In genomic region chr12:124267205-124267778, GRCh38 we compare ENCODE assay signal across 40 cellular contexts. TPM values are rescaled to one million over a fixed set of nuclear protein-coding genes. Genes with fewer than 3 reads are reported as not detected.
"Had no signal": no experiment of that assay in that cellular context is flagged by ENCODE, and none has a peak within 500 bp of the region (broad histone marks: within the 10 kb centered on the region; RNA-seq: fewer than 3 reads in every experiment).

No MANE protein-coding gene starts in this region.

- H3K4me1 Mint-ChIP-seq: activated naive CD4-positive, alpha-beta T cell treated with anti-CD3 and anti-CD28 coated beads, Interleukin-2, amount 10 ng/mL, durations not matched to agents 7 days and 5 days; activated naive CD4-positive, alpha-beta T cell treated with anti-CD3 and anti-CD28 coated beads, Interleukin-2, amount 50 U/mL, for 24 hours; activated naive CD8-positive, alpha-beta T cell treated with anti-CD3 and anti-CD28 coated beads for 36 hours; activated naive CD8-positive, alpha-beta T cell treated with anti-CD3 and anti-CD28 coated beads, Interleukin-2, amount 10 ng/mL, durations not matched to agents 7 days and 5 days; activated naive CD8-positive, alpha-beta T cell treated with anti-CD3 and anti-CD28 coated beads, Interleukin-2, amount 50 U/mL, for 24 hours; activated T-helper 17 cell treated with anti-CD3 and anti-CD28 coated beads, Interleukin-2, amount 50 U/mL, for 72 hours; brain; central memory CD8-positive, alpha-beta T cell had no signal

- H3K27me3 ChIP-seq: adrenal gland, ascending aorta, body of pancreas, brain microvascular endothelial cell, breast epithelium, cardiac muscle cell had no signal

- H3K36me3 Mint-ChIP-seq: activated naive CD4-positive, alpha-beta T cell treated with anti-CD3 and anti-CD28 coated beads, Interleukin-2, amount 10 ng/mL, durations not matched to agents 7 days and 5 days; activated naive CD4-positive, alpha-beta T cell treated with anti-CD3 and anti-CD28 coated beads, Interleukin-2, amount 50 U/mL, for 24 hours; activated naive CD4-positive, alpha-beta T cell treated with anti-CD3 and anti-CD28 coated beads, Interleukin-2, amount 50 U/mL, for 72 hours; activated naive CD8-positive, alpha-beta T cell; activated naive CD8-positive, alpha-beta T cell treated with anti-CD3 and anti-CD28 coated beads for 36 hours; activated naive CD8-positive, alpha-beta T cell treated with anti-CD3 and anti-CD28 coated beads, Interleukin-2, amount 10 ng/mL, durations not matched to agents 7 days and 5 days; brain had no signal

- FAIRE-seq: astrocyte, bronchial epithelial cell had no signal

- H3K27me3 Mint-ChIP-seq: brain had no signal

- H3K27ac Mint-ChIP-seq: activated naive CD4-positive, alpha-beta T cell treated with anti-CD3 and anti-CD28 coated beads for 36 hours; activated naive CD4-positive, alpha-beta T cell treated with anti-CD3 and anti-CD28 coated beads, Interleukin-2, amount 10 ng/mL, durations not matched to agents 7 days and 5 days; activated naive CD4-positive, alpha-beta T cell treated with anti-CD3 and anti-CD28 coated beads, Interleukin-2, amount 50 U/mL, for 24 hours; activated naive CD4-positive, alpha-beta T cell treated with anti-CD3 and anti-CD28 coated beads, Interleukin-2, amount 50 U/mL, for 72 hours; activated naive CD8-positive, alpha-beta T cell; activated naive CD8-positive, alpha-beta T cell treated with anti-CD3 and anti-CD28 coated beads for 36 hours; activated naive CD8-positive, alpha-beta T cell treated with anti-CD3 and anti-CD28 coated beads, Interleukin-2, amount 10 ng/mL, durations not matched to agents 7 days and 5 days; activated naive CD8-positive, alpha-beta T cell treated with anti-CD3 and anti-CD28 coated beads, Interleukin-2, amount 50 U/mL, for 24 hours; activated T-cell treated with anti-CD3 and anti-CD28 coated beads, Interleukin-2, amount 50 U/mL, for 24 hours; activated T-cell treated with anti-CD3 and anti-CD28 coated beads, Interleukin-2, amount 50 U/mL, for 72 hours; activated T-helper 1 cell treated with anti-CD3 and anti-CD28 coated beads, Interleukin-12 subunit alpha, Interleukin-12 subunit beta, Interleukin-2, Interleukin-4 antibody, amounts not matched to agents 30 ng/mL and 10 ng/mL and 1 ng/mL, durations not matched to agents 14 hours and 24 hours and 36 hours; activated T-helper 17 cell treated with anti-CD3 and anti-CD28 coated beads, Interleukin-2, amount 50 U/mL, for 72 hours; activated T-helper 2 cell treated with anti-CD3 and anti-CD28 coated beads, Interferon-gamma antibody, Interleukin-2, Interleukin-4, amounts not matched to agents 10 μg/mL and 5 μg/mL and 100 μg/mL, durations not matched to agents 14 hours and 24 hours and 36 hours; brain had no signal

- H3K27ac ChIP-seq: adrenal gland, ascending aorta, body of pancreas, brain microvascular endothelial cell, breast epithelium, cardiac muscle cell had no signal

- H3K9me3 Mint-ChIP-seq: activated naive CD4-positive, alpha-beta T cell treated with anti-CD3 and anti-CD28 coated beads for 36 hours; activated naive CD4-positive, alpha-beta T cell treated with anti-CD3 and anti-CD28 coated beads, Interleukin-2, amount 10 ng/mL, durations not matched to agents 7 days and 5 days; activated naive CD4-positive, alpha-beta T cell treated with anti-CD3 and anti-CD28 coated beads, Interleukin-2, amount 50 U/mL, for 24 hours; activated naive CD4-positive, alpha-beta T cell treated with anti-CD3 and anti-CD28 coated beads, Interleukin-2, amount 50 U/mL, for 72 hours; activated naive CD8-positive, alpha-beta T cell treated with anti-CD3 and anti-CD28 coated beads for 36 hours; activated naive CD8-positive, alpha-beta T cell treated with anti-CD3 and anti-CD28 coated beads, Interleukin-2, amount 10 ng/mL, durations not matched to agents 7 days and 5 days; activated naive CD8-positive, alpha-beta T cell treated with anti-CD3 and anti-CD28 coated beads, Interleukin-2, amount 50 U/mL, for 24 hours; activated T-cell treated with anti-CD3 and anti-CD28 coated beads, Interleukin-2, amount 50 U/mL, for 24 hours; activated T-cell treated with anti-CD3 and anti-CD28 coated beads, Interleukin-2, amount 50 U/mL, for 4 hours; activated T-cell treated with anti-CD3 and anti-CD28 coated beads, Interleukin-2, amount 50 U/mL, for 72 hours; activated T-helper 1 cell treated with anti-CD3 and anti-CD28 coated beads, Interleukin-12 subunit alpha, Interleukin-12 subunit beta, Interleukin-2, Interleukin-4 antibody, amounts not matched to agents 30 ng/mL and 10 ng/mL and 1 ng/mL, durations not matched to agents 14 hours and 24 hours and 36 hours; activated T-helper 17 cell treated with anti-CD3 and anti-CD28 coated beads, Interleukin-2, amount 50 U/mL, for 72 hours; activated T-helper 2 cell treated with anti-CD3 and anti-CD28 coated beads, Interferon-gamma antibody, Interleukin-2, Interleukin-4, amounts not matched to agents 10 μg/mL and 5 μg/mL and 100 μg/mL, durations not matched to agents 14 hours and 24 hours and 36 hours; central memory CD8-positive, alpha-beta T cell had no signal

- H3K9me3 ChIP-seq: adrenal gland, ascending aorta, body of pancreas, breast epithelium had no signal

- DNase-seq: activated effector memory CD4-positive, alpha-beta T cell treated with anti-CD3 and anti-CD28 coated beads, Interleukin-2, amount 50 U/mL, for 16 hours; activated effector memory CD4-positive, alpha-beta T cell treated with Interleukin-2 at 50 U/mL for 16 hours; activated gamma-delta T cell; activated gamma-delta T cell treated with Interleukin-2 at 50 U/mL for 16 hours; activated naive CD4-positive, alpha-beta T cell; activated naive CD4-positive, alpha-beta T cell treated with anti-CD3 and anti-CD28 coated beads for 36 hours; activated naive CD4-positive, alpha-beta T cell treated with anti-CD3 and anti-CD28 coated beads, Interleukin-2, amount 10 ng/mL, durations not matched to agents 7 days and 5 days; activated naive CD4-positive, alpha-beta T cell treated with anti-CD3 and anti-CD28 coated beads, Interleukin-2, amount 50 U/mL, for 16 hours; activated naive CD4-positive, alpha-beta T cell treated with Interleukin-2 at 50 U/mL for 16 hours; activated naive CD8-positive, alpha-beta T cell treated with anti-CD3 and anti-CD28 coated beads for 36 hours; activated naive CD8-positive, alpha-beta T cell treated with anti-CD3 and anti-CD28 coated beads, Interleukin-2, amount 10 ng/mL, durations not matched to agents 7 days and 5 days; activated naive CD8-positive, alpha-beta T cell treated with anti-CD3 and anti-CD28 coated beads, Interleukin-2, amount 50 U/mL, for 24 hours; activated T-cell treated with anti-CD3 and anti-CD28 coated beads, Interleukin-2, amount 50 U/mL, for 24 hours; activated T-cell treated with anti-CD3 and anti-CD28 coated beads, Interleukin-2, amount 50 U/mL, for 4 hours; activated T-cell treated with anti-CD3 and anti-CD28 coated beads, Interleukin-2, amount 50 U/mL, for 48 hours; activated T-cell treated with anti-CD3 and anti-CD28 coated beads, Interleukin-2, amount 50 U/mL, for 72 hours; adrenal gland; amniotic stem cell; amygdala; anterior cingulate cortex; aorta; body of pancreas; brain microvascular endothelial cell; caudate nucleus; central memory CD4-positive, alpha-beta T cell; cerebellar nuclear complex had no signal

- H3K4me3 Mint-ChIP-seq: activated naive CD4-positive, alpha-beta T cell treated with anti-CD3 and anti-CD28 coated beads for 36 hours; activated naive CD4-positive, alpha-beta T cell treated with anti-CD3 and anti-CD28 coated beads, Interleukin-2, amount 10 ng/mL, durations not matched to agents 7 days and 5 days; activated naive CD4-positive, alpha-beta T cell treated with anti-CD3 and anti-CD28 coated beads, Interleukin-2, amount 50 U/mL, for 24 hours; activated naive CD8-positive, alpha-beta T cell; activated naive CD8-positive, alpha-beta T cell treated with anti-CD3 and anti-CD28 coated beads for 36 hours; activated naive CD8-positive, alpha-beta T cell treated with anti-CD3 and anti-CD28 coated beads, Interleukin-2, amount 10 ng/mL, durations not matched to agents 7 days and 5 days; activated naive CD8-positive, alpha-beta T cell treated with anti-CD3 and anti-CD28 coated beads, Interleukin-2, amount 50 U/mL, for 24 hours; activated T-cell treated with anti-CD3 and anti-CD28 coated beads, Interleukin-2, amount 50 U/mL, for 24 hours; activated T-cell treated with anti-CD3 and anti-CD28 coated beads, Interleukin-2, amount 50 U/mL, for 4 hours; activated T-cell treated with anti-CD3 and anti-CD28 coated beads, Interleukin-2, amount 50 U/mL, for 72 hours; activated T-helper 1 cell treated with anti-CD3 and anti-CD28 coated beads, Interleukin-12 subunit alpha, Interleukin-12 subunit beta, Interleukin-2, Interleukin-4 antibody, amounts not matched to agents 30 ng/mL and 10 ng/mL and 1 ng/mL, durations not matched to agents 14 hours and 24 hours and 36 hours; activated T-helper 17 cell treated with anti-CD3 and anti-CD28 coated beads, Interleukin-2, amount 50 U/mL, for 72 hours; brain; central memory CD8-positive, alpha-beta T cell had no signal

- H3K4me1 ChIP-seq: adrenal gland, ascending aorta, body of pancreas, breast epithelium had no signal

- ATAC-seq: activated naive CD4-positive, alpha-beta T cell treated with anti-CD3 and anti-CD28 coated beads, Interleukin-2, amount 50 U/mL, for 72 hours; activated naive CD8-positive, alpha-beta T cell treated with anti-CD3 and anti-CD28 coated beads, Interleukin-2, amount 50 U/mL, for 24 hours; activated T-cell treated with anti-CD3 and anti-CD28 coated beads, Interleukin-2, amount 50 U/mL, for 4 hours; activated T-cell treated with anti-CD3 and anti-CD28 coated beads, Interleukin-2, amount 50 U/mL, for 72 hours; activated T-helper 17 cell treated with anti-CD3 and anti-CD28 coated beads, Interleukin-2, amount 50 U/mL, for 72 hours; body of pancreas had no signal

- H3K4me3 ChIP-seq: adrenal gland, ascending aorta, body of pancreas, breast epithelium, cardiac muscle cell had no signal

- H3K36me3 ChIP-seq: adrenal gland, ascending aorta, brain microvascular endothelial cell, breast epithelium, cardiac muscle cell had no signal

RNA-seq across cellular contexts. Expression of gene RFLNA, which starts 27.6 kb away (rescaled TPM):
- total RNA-seq: activated naive CD4-positive, alpha-beta T cell treated with anti-CD3 and anti-CD28 coated beads for 36 hours; activated naive CD8-positive, alpha-beta T cell treated with anti-CD3 and anti-CD28 coated beads for 36 hours; activated naive CD8-positive, alpha-beta T cell treated with anti-CD3 and anti-CD28 coated beads, Interleukin-2, amount 10 ng/mL, durations not matched to agents 7 days and 5 days; activated T-cell treated with anti-CD3 and anti-CD28 coated beads, Interleukin-2, amount 50 U/mL, for 4 hours; activated T-cell treated with anti-CD3 and anti-CD28 coated beads, Interleukin-2, amount 50 U/mL, for 72 hours; activated T-helper 1 cell treated with anti-CD3 and anti-CD28 coated beads, Interleukin-12 subunit alpha, Interleukin-12 subunit beta, Interleukin-2, Interleukin-4 antibody, amounts not matched to agents 30 ng/mL and 10 ng/mL and 1 ng/mL, durations not matched to agents 14 hours and 24 hours and 36 hours; activated T-helper 17 cell treated with anti-CD3 and anti-CD28 coated beads, Interleukin-2, amount 50 U/mL, for 72 hours; activated T-helper 2 cell treated with anti-CD3 and anti-CD28 coated beads, Interferon-gamma antibody, Interleukin-2, Interleukin-4, amounts not matched to agents 10 μg/mL and 5 μg/mL and 100 μg/mL, durations not matched to agents 14 hours and 24 hours and 36 hours; ascending aorta; bronchial epithelial cell; cardiac septum had no signal
